Comparison of ENCODE assay signal across 11 cellular contexts in the genomic region with DNA sequence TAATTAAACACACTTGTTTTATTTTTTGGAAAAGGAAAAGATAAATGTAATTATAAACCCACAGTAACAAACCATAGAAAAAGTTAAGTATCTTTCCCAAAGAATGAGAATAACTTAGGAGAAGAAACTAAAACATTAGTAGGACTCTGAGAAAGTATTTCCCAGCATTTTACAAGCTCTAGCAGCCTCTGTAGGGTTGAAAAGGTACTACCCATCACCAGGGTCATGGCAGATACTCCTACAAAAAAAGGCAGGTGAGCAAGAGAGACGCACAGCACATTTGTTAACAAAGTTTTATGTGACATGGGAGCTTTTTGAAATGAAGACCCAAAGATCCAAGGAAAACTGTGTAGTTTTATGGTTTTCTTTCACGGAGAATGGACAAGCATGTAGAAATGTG.
DNase-seq lines count a peak whose midpoint lies in the region; ATAC-seq, FAIRE-seq and TF ChIP-seq lines count a peak whose summit lies in the region.
"Had no signal": no experiment of that assay in that cellular context is flagged by ENCODE, and none has a peak within 500 bp of the region (broad histone marks: within the 10 kb centered on the region; RNA-seq: fewer than 3 reads in every experiment).

No MANE protein-coding gene starts in this region.

- H3K79me2 ChIP-seq in OCI-LY3 (ENCODE audit: low read length) (no peaks in the 10 kb centered on the region), smooth muscle cell (ENCODE audit: low read depth) (no peaks in the 10 kb centered on the region)

- H3F3A ChIP-seq in smooth muscle cell (ENCODE audit: low read depth) = peaks cover 3% of the 10 kb centered on the region

- H3K4me3 Mint-ChIP-seq in MCF 10A (ENCODE audit: unreplicated experiment) = no peak overlapping the region
- H3K4me3 Mint-ChIP-seq: stimulated activated memory B cell treated with anti-CD40 and anti-IgM and Interleukin-4, amounts not matched to agents 10 μg/mL and 1 μg/mL and 100 μg/mL, for 72 hours had no signal

- peaks cover 7% of the 10 kb centered on the region for H3K4me1 ChIP-seq in cardiac muscle cell (ENCODE audit: low read depth)
- peaks cover 0 to 4% (median 0%) of the 10 kb centered on the region in 9 donors for H3K4me1 ChIP-seq in heart right ventricle
- H3K4me1 ChIP-seq in OCI-LY3 (ENCODE audit: low read length) = peaks cover 3% of the 10 kb centered on the region; the same call in 1 of the 2 replicates
- no peaks in the 10 kb centered on the region for H3K4me1 ChIP-seq in smooth muscle cell (ENCODE audit: low read depth)
- H3K4me1 ChIP-seq: adrenal gland had no signal

- peaks cover 17% of the 10 kb centered on the region for H3K27me3 Mint-ChIP-seq in MCF 10A (ENCODE audit: insufficient read depth, unreplicated experiment)

- H2AFZ ChIP-seq in OCI-LY3 (ENCODE audit: low read depth, low read length) (no peak overlapping the region), smooth muscle cell (ENCODE audit: low read depth) (no peak overlapping the region)

- no peak overlapping the region for H3K27ac Mint-ChIP-seq in MCF 10A (ENCODE audit: low read depth, unreplicated experiment)
- H3K27ac Mint-ChIP-seq: stimulated activated memory B cell treated with anti-CD40 and anti-IgM and Interleukin-4, amounts not matched to agents 10 μg/mL and 1 μg/mL and 100 μg/mL, for 72 hours had no signal

- H3K27me3 ChIP-seq in cardiac muscle cell = peaks cover 11% of the 10 kb centered on the region
- peaks cover 0 to 17% (median 0%) of the 10 kb centered on the region in 7 donors for H3K27me3 ChIP-seq in heart right ventricle
- H3K27me3 ChIP-seq in OCI-LY3 (ENCODE audit: low read depth, low read length) = peaks cover 11% of the 10 kb centered on the region
- no peaks in the 10 kb centered on the region for H3K27me3 ChIP-seq in smooth muscle cell (ENCODE audit: low read depth)

- TF ChIP-seq CTCF in cardiac muscle cell (IDR thresholded peaks at IDR 0.05; ENCODE audit: low read depth, low read length) = peak; percentile 10
- no peak for TF ChIP-seq CTCF in heart right ventricle (IDR thresholded peaks at IDR 0.05)
- TF ChIP-seq CTCF in OCI-LY3 (IDR thresholded peaks at IDR 0.05; ENCODE audit: low read depth, low read length) = peak; percentile 18; the same call in 1 of the 2 replicates
- peak; percentile 13 for TF ChIP-seq CTCF in smooth muscle cell (IDR thresholded peaks at IDR 0.05; ENCODE audit: borderline replicate concordance, insufficient read depth, poor library complexity, severe bottlenecking)
- TF ChIP-seq CTCF in MCF 10A (IDR thresholded peaks at IDR 0.05; ENCODE audit: unreplicated experiment) = no peak

- H3K4me3 ChIP-seq in cardiac muscle cell (no peak overlapping the region), heart right ventricle (no peak overlapping the region), OCI-LY3 (ENCODE audit: low read length) (no peak overlapping the region), smooth muscle cell (no peak overlapping the region)
- H3K4me3 ChIP-seq: adrenal gland had no signal

- no peaks in the 10 kb centered on the region for H3K4me1 Mint-ChIP-seq in MCF 10A (ENCODE audit: insufficient read depth, unreplicated experiment)
- H3K4me1 Mint-ChIP-seq: stimulated activated memory B cell treated with anti-CD40 and anti-IgM and Interleukin-4, amounts not matched to agents 10 μg/mL and 1 μg/mL and 100 μg/mL, for 72 hours had no signal

- H3K9me3 ChIP-seq in cardiac muscle cell (ENCODE audit: low read depth) = no peaks in the 10 kb centered on the region
- peaks cover 0 to 5% (median 0%) of the 10 kb centered on the region in 11 donors for H3K9me3 ChIP-seq in heart right ventricle
- H3K9me3 ChIP-seq in OCI-LY3 (ENCODE audit: insufficient read depth, low read length) = no peaks in the 10 kb centered on the region
- H3K9me3 ChIP-seq in smooth muscle cell (replicated peaks; ENCODE audit: low read depth) = no peaks in the 10 kb centered on the region
- H3K9me3 ChIP-seq: adrenal gland had no signal

- intact Hi-C loops in heart right ventricle (cut with DNase I) = no loop called here
- intact Hi-C loops in MCF 10A (cut with micrococcal nuclease) = no loop called here

- ATAC-seq in heart right ventricle = no peak
- ATAC-seq: stimulated activated memory B cell treated with anti-CD40 and anti-IgM and Interleukin-4, amounts not matched to agents 10 μg/mL and 1 μg/mL and 100 μg/mL, for 72 hours had no signal

- POLR2A ChIA-PET in MCF 10A (lab: Yijun Ruan, JAX) = no interaction called here

- H3K9me3 Mint-ChIP-seq in MCF 10A (ENCODE audit: unreplicated experiment) = no peaks in the 10 kb centered on the region
- H3K9me3 Mint-ChIP-seq: stimulated activated memory B cell treated with anti-CD40 and anti-IgM and Interleukin-4, amounts not matched to agents 10 μg/mL and 1 μg/mL and 100 μg/mL, for 72 hours had no signal

- CTCF ChIA-PET in MCF 10A (lab: Yijun Ruan, JAX) = interaction anchor here (0.6 kb wide), 1 partner anchor 959 kb away, joined by 3 read pairs; no protein-coding TSS in a partner anchor

- no peaks in the 10 kb centered on the region for H3K36me3 ChIP-seq in cardiac muscle cell
- no peaks in the 10 kb centered on the region for H3K36me3 ChIP-seq in heart right ventricle
- no peaks in the 10 kb centered on the region for H3K36me3 ChIP-seq in OCI-LY3 (replicated peaks; ENCODE audit: low read depth, low read length)
- no peaks in the 10 kb centered on the region for H3K36me3 ChIP-seq in smooth muscle cell (ENCODE audit: low read depth)
- H3K36me3 ChIP-seq: adrenal gland had no signal

- DNase-seq in cardiac muscle cell (ENCODE audit: low read depth in 1 of 2, low spot score in 1 of 2) (no peak), heart right ventricle (no peak), smooth muscle cell (lab: John Stamatoyannopoulos, UW; ENCODE audit: unreplicated experiment) (no peak), MCF 10A (ENCODE audit: unreplicated experiment) (no peak), NCI-H1436 treated with DMSO at 0.1 percent for 48 hours (lab: John Stamatoyannopoulos, UW) (no peak), hypothalamus (lab: John Stamatoyannopoulos, UW) (no peak)
- DNase-seq: adrenal gland; stimulated activated CD4-positive, alpha-beta T cell treated with anti-CD3 and anti-CD28 coated beads, Interleukin-2, amount 100 ng/mL, for 48 hours had no signal

- H3K9ac ChIP-seq in OCI-LY3 (ENCODE audit: low read length) = no peak overlapping the region
- H3K9ac ChIP-seq in smooth muscle cell (ENCODE audit: low read depth) = no peak overlapping the region

- 50 to 51% methylated on average over 2 of the region's 2 CpGs for WGBS in heart right ventricle, 2 donors
- 54% methylated on average over 2 of the region's 2 CpGs for WGBS in smooth muscle cell (ENCODE audit: low lambda C conversion rate)

- FAIRE-seq in colon (lab: Jason Lieb, UNC) = peak; percentile 5

- no peaks in the 10 kb centered on the region for H4K20me1 ChIP-seq in OCI-LY3 (ENCODE audit: insufficient read depth, low read length)
- no peaks in the 10 kb centered on the region for H4K20me1 ChIP-seq in smooth muscle cell (ENCODE audit: low read depth)

- BruUV-seq in MCF 10A (replicated peaks; lab: Mats Ljungman, UMichigan) = no TSS peak

- no peaks in the 10 kb centered on the region for H3K36me3 Mint-ChIP-seq in MCF 10A (ENCODE audit: insufficient read depth, unreplicated experiment)
- H3K36me3 Mint-ChIP-seq: stimulated activated memory B cell treated with anti-CD40 and anti-IgM and Interleukin-4, amounts not matched to agents 10 μg/mL and 1 μg/mL and 100 μg/mL, for 72 hours had no signal

- no peak overlapping the region for H3K27ac ChIP-seq in cardiac muscle cell
- no peak overlapping the region for H3K27ac ChIP-seq in heart right ventricle
- H3K27ac ChIP-seq in OCI-LY3 (ENCODE audit: low read length) = no peak overlapping the region
- no peak overlapping the region for H3K27ac ChIP-seq in smooth muscle cell (ENCODE audit: low read depth)
- H3K27ac ChIP-seq: adrenal gland had no signal

- H3K4me2 ChIP-seq in OCI-LY3 (ENCODE audit: low read length) = no peak overlapping the region
- H3K4me2 ChIP-seq in smooth muscle cell = no peak overlapping the region

Comparison
In these comparisons a context has a peak if more than half of its experiments do, and no peak if none do; other contexts are left out.
1. CTCF ChIP-seq: peak in cardiac muscle cell (single experiment), OCI-LY3 (single experiment) and smooth muscle cell (single experiment); none in heart right ventricle (0 of 9) and MCF 10A (single experiment).